ENCODE assay signal across 18 cellular contexts in genomic region chr2:133774675-133775005, GRCh38.
DNase-seq lines count a peak whose midpoint lies in the region; TF ChIP-seq lines count a peak whose summit lies in the region.
"Had no signal": no experiment of that assay in that cellular context is flagged by ENCODE, and none has a peak within 500 bp of the region (broad histone marks: within the 10 kb centered on the region; RNA-seq: fewer than 3 reads in every experiment).

No MANE protein-coding gene starts in this region.

- peak; percentile 53 for DNase-seq in astrocyte of the spinal cord (ENCODE audit: low read depth, low spot score)
- DNase-seq in head of caudate nucleus: peak in 35 of 42 donors; percentile 7 to 76 (median 45)
- no peak for DNase-seq in osteoblast (ENCODE audit: insufficient read length, low spot score, missing footprints)
- DNase-seq in vagina (ENCODE audit: extremely low spot score in 2 of 2): no peak
- no peak for DNase-seq in NCI-H1436 treated with DMSO at 0.1 percent for 48 hours (lab: John Stamatoyannopoulos, UW)
- DNase-seq in NCI-H2107 treated with DMSO at 0.1 percent for 48 hours (lab: John Stamatoyannopoulos, UW; ENCODE audit: unreplicated experiment): no peak
- DNase-seq in effector CD8-positive, alpha-beta T cell (lab: John Stamatoyannopoulos, UW): no peak
- DNase-seq: activated CD4-positive, alpha-beta T cell treated with anti-CD3 and anti-CD28 coated beads for 36 hours; activated naive CD4-positive, alpha-beta T cell treated with anti-CD3 and anti-CD28 coated beads, Interleukin-2, amount 10 ng/mL, durations not matched to agents 7 days and 5 days; activated T-cell treated with anti-CD3 and anti-CD28 coated beads for 4 hours; DND-41; kidney; NCI-H1694 treated with DMSO at 0.1 percent for 48 hours; NCI-H510A; stimulated activated naive CD4-positive, alpha-beta T cell treated with Interleukin-2 at 50 U/mL for 16 hours; T-helper 9 cell had no signal

- H3K27me3 ChIP-seq in osteoblast (ENCODE audit: insufficient read depth, low read length): no peaks in the 10 kb centered on the region
- H3K27me3 ChIP-seq in vagina: no peaks in the 10 kb centered on the region

- intact Hi-C loops in head of caudate nucleus (cut with DNase I): loop anchor here (10.0 kb wide), 1 partner anchor 100 kb away; no protein-coding TSS in a partner anchor
- intact Hi-C loops in vagina (cut with DNase I): no loop called here

- TF ChIP-seq POLR2A in vagina (IDR thresholded peaks at IDR 0.05): no peak

- H3K9me3 ChIP-seq in osteoblast (ENCODE audit: low read depth, low read length) (no peaks in the 10 kb centered on the region), vagina (no peaks in the 10 kb centered on the region)

- no peaks in the 10 kb centered on the region for H3K36me3 ChIP-seq in osteoblast (ENCODE audit: insufficient read depth, low read length)
- H3K36me3 ChIP-seq in vagina: no peaks in the 10 kb centered on the region

- TF ChIP-seq CTCF in astrocyte of the spinal cord (IDR thresholded peaks at IDR 0.05; ENCODE audit: low read depth, low read length) (no peak), osteoblast (IDR thresholded peaks at IDR 0.05; ENCODE audit: extremely low read depth, low read depth, low read length) (no peak), vagina (IDR thresholded peaks at IDR 0.05) (no peak)

- H3K4me2 ChIP-seq in osteoblast (ENCODE audit: insufficient read depth, low read length): no peak overlapping the region
- H3K4me2 ChIP-seq: KMS-11 had no signal

- no peaks in the 10 kb centered on the region for H4K20me1 ChIP-seq in osteoblast (ENCODE audit: insufficient read depth, low read length)

- H2AFZ ChIP-seq in osteoblast (ENCODE audit: low read length): peak overlapping the region; percentile 28
- H2AFZ ChIP-seq: parathyroid adenoma had no signal

- H3K79me2 ChIP-seq in osteoblast (ENCODE audit: insufficient read depth, low read length): no peaks in the 10 kb centered on the region
- H3K79me2 ChIP-seq: parathyroid adenoma had no signal

- peaks cover under 1% of the 10 kb centered on the region for H3K4me1 ChIP-seq in osteoblast (ENCODE audit: insufficient read depth, low read length)
- peaks cover 13% of the 10 kb centered on the region for H3K4me1 ChIP-seq in vagina
- H3K4me1 ChIP-seq: parathyroid adenoma had no signal

- H3K4me3 ChIP-seq in astrocyte of the spinal cord (ENCODE audit: low read depth, low read length): no peak overlapping the region
- no peak overlapping the region for H3K4me3 ChIP-seq in osteoblast (ENCODE audit: insufficient read depth, low read length)
- H3K4me3 ChIP-seq in vagina: no peak overlapping the region

- H3K27ac ChIP-seq in osteoblast (ENCODE audit: low read depth, low read length) (no peak overlapping the region), vagina (peak overlapping the region; percentile 21)
- H3K27ac ChIP-seq: KMS-11, parathyroid adenoma had no signal

- in situ Hi-C loops in astrocyte of the spinal cord (cut with HindIII; ENCODE audit: low sequenced_read_pairs): no loop called here

Comparison
In these comparisons a context has a peak if more than half of its experiments do, and no peak if none do; other contexts are left out.
1. DNase-seq: peak in astrocyte of the spinal cord (single experiment) and head of caudate nucleus (35 of 42); none in osteoblast (single experiment), vagina (0 of 2), NCI-H1436 treated with DMSO at 0.1 percent for 48 hours (single experiment), NCI-H2107 treated with DMSO at 0.1 percent for 48 hours (single experiment) and effector CD8-positive, alpha-beta T cell (single experiment).